ENCODE assay signal across 8 cellular contexts in the genomic region with DNA sequence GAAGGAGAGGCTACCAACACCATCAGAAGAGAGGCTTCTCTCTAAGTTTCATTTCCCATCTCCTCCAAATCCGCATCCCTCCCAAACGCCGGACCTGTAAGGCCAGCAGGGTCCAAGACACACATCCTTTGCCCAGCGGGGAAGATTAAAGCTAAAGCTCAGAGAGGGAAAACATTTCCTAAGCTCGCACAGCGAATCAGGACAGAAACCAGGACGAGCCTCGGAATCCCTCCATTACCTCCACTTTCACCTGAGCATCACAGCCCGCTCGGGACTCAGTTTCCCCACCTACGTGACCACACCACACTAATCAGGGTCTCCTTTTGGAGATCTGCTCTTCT. TPM values are rescaled to one million over a fixed set of nuclear protein-coding genes. Genes with fewer than 3 reads are reported as not detected.
A peak's percentile ranks its signal among the peaks of the same experiment; 100 is the strongest.
DNase-seq lines count a peak whose midpoint lies in the region; ATAC-seq, FAIRE-seq and TF ChIP-seq lines count a peak whose summit lies in the region.

No MANE protein-coding gene starts in this region.

- TF ChIP-seq POLR2A in testis (IDR thresholded peaks at IDR 0.05) (no peak), GM12892 (IDR thresholded peaks at IDR 0.05; ENCODE audit: low read depth, low read length) (no peak)

- peak overlapping the region; percentile 94 for H3K27ac Mint-ChIP-seq in activated CD4-positive, alpha-beta T cell treated with anti-CD3 and anti-CD28 coated beads, Interleukin-2, amount 10 ng/mL, durations not matched to agents 24 days and 14 days
- H3K27ac Mint-ChIP-seq in activated T-helper 17 cell treated with anti-CD3 and anti-CD28 coated beads, Interleukin-2, amount 50 U/mL, for 72 hours, result peak overlapping the region; percentile 96

- H3K4me3 ChIP-seq in testis, result peak overlapping the region; percentile 70 to 86

- H3K27me3 ChIP-seq in testis, result no peaks in the 10 kb centered on the region

- no peak for ATAC-seq in activated T-helper 17 cell treated with anti-CD3 and anti-CD28 coated beads, Interleukin-2, amount 50 U/mL, for 72 hours (replicated peaks)
- ATAC-seq in GM21423 (IDR thresholded peaks at IDR 0.05; ENCODE audit: unreplicated experiment), result no peak

- DNase-seq in activated CD4-positive, alpha-beta T cell treated with anti-CD3 and anti-CD28 coated beads, Interleukin-2, amount 10 ng/mL, durations not matched to agents 24 days and 14 days, result no peak
- DNase-seq in activated CD4-positive, alpha-beta T cell treated with anti-CD3 and anti-CD28 coated beads, Interleukin-2, amount 50 U/mL, for 4 hours, result no peak
- DNase-seq in iPS-NIHi11 (ENCODE audit: low spot score), result peak; percentile 7
- no peak for DNase-seq in testis
- DNase-seq in NCI-H146 treated with DMSO at 0.1 percent for 48 hours (lab: John Stamatoyannopoulos, UW; ENCODE audit: unreplicated experiment), result no peak
- no peak for DNase-seq in GM12892 (ENCODE audit: insufficient read length)

- 2 to 4% methylated on average over 11 of the region's 11 CpGs for WGBS in testis, 2 donors

- H3K36me3 ChIP-seq in testis (ENCODE audit: low read depth, missing control alignments), result no peaks in the 10 kb centered on the region

- peak overlapping the region; percentile 86 for H3K4me3 Mint-ChIP-seq in activated CD4-positive, alpha-beta T cell treated with anti-CD3 and anti-CD28 coated beads, Interleukin-2, amount 10 ng/mL, durations not matched to agents 24 days and 14 days
- peak overlapping the region; percentile 89 for H3K4me3 Mint-ChIP-seq in activated T-helper 17 cell treated with anti-CD3 and anti-CD28 coated beads, Interleukin-2, amount 50 U/mL, for 72 hours

- peaks cover 31% of the 10 kb centered on the region for H3K27me3 Mint-ChIP-seq in activated CD4-positive, alpha-beta T cell treated with anti-CD3 and anti-CD28 coated beads, Interleukin-2, amount 10 ng/mL, durations not matched to agents 24 days and 14 days
- no peaks in the 10 kb centered on the region for H3K27me3 Mint-ChIP-seq in activated T-helper 17 cell treated with anti-CD3 and anti-CD28 coated beads, Interleukin-2, amount 50 U/mL, for 72 hours

- peaks cover 10% of the 10 kb centered on the region for H3K36me3 Mint-ChIP-seq in activated CD4-positive, alpha-beta T cell treated with anti-CD3 and anti-CD28 coated beads, Interleukin-2, amount 10 ng/mL, durations not matched to agents 24 days and 14 days (ENCODE audit: low read depth)
- peaks cover 45% of the 10 kb centered on the region for H3K36me3 Mint-ChIP-seq in activated T-helper 17 cell treated with anti-CD3 and anti-CD28 coated beads, Interleukin-2, amount 50 U/mL, for 72 hours (ENCODE audit: low read depth)

- H3K4me1 ChIP-seq in testis, result peaks cover 15% of the 10 kb centered on the region

- H3K9me3 ChIP-seq in testis, result no peaks in the 10 kb centered on the region

- intact Hi-C loops in activated CD4-positive, alpha-beta T cell treated with anti-CD3 and anti-CD28 coated beads, Interleukin-2, amount 10 ng/mL, durations not matched to agents 24 days and 14 days (cut with micrococcal nuclease), result no loop called here
- intact Hi-C loops in testis (cut with DNase I; ENCODE audit: low total_unique reads), result no loop called here

- no peaks in the 10 kb centered on the region for H3K9me3 Mint-ChIP-seq in activated CD4-positive, alpha-beta T cell treated with anti-CD3 and anti-CD28 coated beads, Interleukin-2, amount 10 ng/mL, durations not matched to agents 24 days and 14 days
- H3K9me3 Mint-ChIP-seq in activated T-helper 17 cell treated with anti-CD3 and anti-CD28 coated beads, Interleukin-2, amount 50 U/mL, for 72 hours, result no peaks in the 10 kb centered on the region

- TF ChIP-seq CTCF in testis (IDR thresholded peaks at IDR 0.05), result no peak

- no peak for FAIRE-seq in GM12892 (lab: Jason Lieb, UNC)

- peaks cover 24% of the 10 kb centered on the region for H3K4me1 Mint-ChIP-seq in activated CD4-positive, alpha-beta T cell treated with anti-CD3 and anti-CD28 coated beads, Interleukin-2, amount 10 ng/mL, durations not matched to agents 24 days and 14 days
- H3K4me1 Mint-ChIP-seq in activated T-helper 17 cell treated with anti-CD3 and anti-CD28 coated beads, Interleukin-2, amount 50 U/mL, for 72 hours, result peaks cover 7% of the 10 kb centered on the region

- peak overlapping the region; percentile 91 to 93 for H3K27ac ChIP-seq in testis

RNA-seq across cellular contexts. Expression of a gene that starts 0.7 kb away (rescaled TPM):
- total RNA-seq in activated CD4-positive, alpha-beta T cell treated with anti-CD3 and anti-CD28 coated beads, Interleukin-2, amount 10 ng/mL, durations not matched to agents 24 days and 14 days, result 11.3 TPM in 2 replicates
- 10 to 100 TPM; 20.7 to 39.2 TPM for total RNA-seq in activated T-helper 17 cell treated with anti-CD3 and anti-CD28 coated beads, Interleukin-2, amount 50 U/mL, for 72 hours
- total RNA-seq in testis, result 1 to 10 TPM; 1.2 to 3.9 TPM
- polyA plus RNA-seq in testis (ENCODE audit: insufficient read depth, low read depth, low replicate concordance), result 22.7 TPM
- 1.1 TPM for polyA plus RNA-seq in GM12892 (2012; ENCODE audit: missing spikeins)

RNA-seq across cellular contexts. Expression of a gene that starts 29.8 kb away (rescaled TPM):
- total RNA-seq in activated CD4-positive, alpha-beta T cell treated with anti-CD3 and anti-CD28 coated beads, Interleukin-2, amount 10 ng/mL, durations not matched to agents 24 days and 14 days, result 2.6 and 2.8 TPM in 2 replicates
- total RNA-seq in activated T-helper 17 cell treated with anti-CD3 and anti-CD28 coated beads, Interleukin-2, amount 50 U/mL, for 72 hours, result 1 to 10 TPM; 5.3 to 8.6 TPM
- 1 to 10 TPM; 5.2 to 5.3 TPM for total RNA-seq in testis
- 4.2 TPM for polyA plus RNA-seq in testis (ENCODE audit: insufficient read depth, low read depth, low replicate concordance)
- polyA plus RNA-seq in GM12892 (2012; ENCODE audit: missing spikeins), result 5.9 TPM

RNA-seq across cellular contexts. Expression of a gene that starts 31.2 kb away (rescaled TPM):
- 1.3 and 1.9 TPM in 2 replicates for total RNA-seq in activated CD4-positive, alpha-beta T cell treated with anti-CD3 and anti-CD28 coated beads, Interleukin-2, amount 10 ng/mL, durations not matched to agents 24 days and 14 days
- 1 to 10 TPM; 4.3 to 5.2 TPM for total RNA-seq in activated T-helper 17 cell treated with anti-CD3 and anti-CD28 coated beads, Interleukin-2, amount 50 U/mL, for 72 hours
- 1 to 10 TPM; 1.9 to 2.3 TPM for total RNA-seq in testis
- 3.4 TPM for polyA plus RNA-seq in testis (ENCODE audit: insufficient read depth, low read depth, low replicate concordance)
- 3.5 TPM for polyA plus RNA-seq in GM12892 (2012; ENCODE audit: missing spikeins)

RNA-seq across cellular contexts. Expression of a gene that starts 40.2 kb away (rescaled TPM):
- total RNA-seq in activated CD4-positive, alpha-beta T cell treated with anti-CD3 and anti-CD28 coated beads, Interleukin-2, amount 10 ng/mL, durations not matched to agents 24 days and 14 days, result 215 and 219 TPM in 2 replicates
- total RNA-seq in activated T-helper 17 cell treated with anti-CD3 and anti-CD28 coated beads, Interleukin-2, amount 50 U/mL, for 72 hours, result 100 to 1,000 TPM; 151 to 196 TPM
- 10 to 100 TPM; 52.7 to 57.9 TPM for total RNA-seq in testis
- polyA plus RNA-seq in testis (ENCODE audit: insufficient read depth, low read depth, low replicate concordance), result 37.7 TPM
- polyA plus RNA-seq in GM12892 (2012; ENCODE audit: missing spikeins), result 85.7 TPM

RNA-seq across cellular contexts. Expression of a gene that starts 43.4 kb away (rescaled TPM):
- 123 and 124 TPM in 2 replicates for total RNA-seq in activated CD4-positive, alpha-beta T cell treated with anti-CD3 and anti-CD28 coated beads, Interleukin-2, amount 10 ng/mL, durations not matched to agents 24 days and 14 days
- 10 to 100 TPM; 27.6 to 33.2 TPM for total RNA-seq in activated T-helper 17 cell treated with anti-CD3 and anti-CD28 coated beads, Interleukin-2, amount 50 U/mL, for 72 hours
- total RNA-seq in testis, result 10 to 100 TPM; 71.8 to 95.7 TPM
- 112 TPM for polyA plus RNA-seq in testis (ENCODE audit: insufficient read depth, low read depth, low replicate concordance)
- polyA plus RNA-seq in GM12892 (2012; ENCODE audit: missing spikeins), result 39.3 TPM
